Comparison of ENCODE assay signal across 16 cellular contexts in the genomic region with DNA sequence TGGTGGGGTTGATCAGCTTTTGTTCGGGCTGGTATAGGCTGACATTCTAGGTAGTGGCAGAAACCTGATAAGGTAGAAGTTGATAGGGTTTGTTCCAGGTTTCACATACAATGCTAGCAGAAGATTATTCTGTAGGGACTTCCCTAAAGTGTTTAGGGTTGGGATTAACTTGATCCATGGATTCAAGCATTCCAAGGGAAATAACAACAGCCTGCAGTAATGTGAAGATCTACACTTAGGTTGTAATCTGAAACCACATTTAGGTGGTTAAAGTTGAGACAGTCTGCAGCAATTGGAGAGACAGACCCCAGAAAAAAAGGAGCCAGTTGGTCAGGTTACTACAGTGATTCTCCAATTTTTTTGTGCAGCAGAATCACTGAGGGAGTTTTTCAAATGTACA. TPM values are rescaled to one million over a fixed set of nuclear protein-coding genes. Genes with fewer than 3 reads are reported as not detected.
"Had no signal": no experiment of that assay in that cellular context is flagged by ENCODE, and none has a peak within 500 bp of the region (broad histone marks: within the 10 kb centered on the region; RNA-seq: fewer than 3 reads in every experiment).

No MANE protein-coding gene starts in this region.

- H3K27me3 Mint-ChIP-seq: activated CD4-positive, alpha-beta memory T cell treated with anti-CD3 and anti-CD28 coated beads, Interleukin-2, amount 10 ng/mL, durations not matched to agents 7 days and 5 days; activated naive CD8-positive, alpha-beta T cell treated with anti-CD3 and anti-CD28 coated beads for 36 hours; memory B cell; stimulated activated naive CD8-positive, alpha-beta T cell treated with anti-CD3 and anti-CD28 coated beads, Interleukin-15, Interleukin-2, amounts not matched to agents 100 ng/mL and 50 ng/mL, for 24 hours had no signal

- H3K36me3 Mint-ChIP-seq: activated naive CD8-positive, alpha-beta T cell treated with anti-CD3 and anti-CD28 coated beads for 36 hours; memory B cell had no signal

- H3K9me3 ChIP-seq: left ventricle myocardium inferior, ovary had no signal

- H3K4me1 Mint-ChIP-seq: activated CD4-positive, alpha-beta memory T cell treated with anti-CD3 and anti-CD28 coated beads, Interleukin-2, amount 10 ng/mL, durations not matched to agents 7 days and 5 days; activated naive CD8-positive, alpha-beta T cell treated with anti-CD3 and anti-CD28 coated beads for 36 hours; memory B cell; nephron had no signal

- H3K27ac Mint-ChIP-seq: activated CD4-positive, alpha-beta memory T cell treated with anti-CD3 and anti-CD28 coated beads, Interleukin-2, amount 10 ng/mL, durations not matched to agents 7 days and 5 days; activated naive CD8-positive, alpha-beta T cell treated with anti-CD3 and anti-CD28 coated beads for 36 hours; memory B cell; nephron; stimulated activated naive CD8-positive, alpha-beta T cell treated with anti-CD3 and anti-CD28 coated beads, Interleukin-15, Interleukin-2, amounts not matched to agents 100 ng/mL and 50 ng/mL, for 24 hours; T-helper 2 cell treated with Interferon-gamma antibody and Interleukin-4, amounts not matched to agents 5 μg/mL and 100 μg/mL, for 36 hours had no signal

- H3K4me1 ChIP-seq: left ventricle myocardium inferior had no signal

- H3K4me3 ChIP-seq: left ventricle myocardium inferior, ovary had no signal

- H3K27me3 ChIP-seq: ovary had no signal

- H3K27ac ChIP-seq: left ventricle myocardium inferior, ovary had no signal

- H3K4me3 Mint-ChIP-seq: activated CD4-positive, alpha-beta memory T cell treated with anti-CD3 and anti-CD28 coated beads, Interleukin-2, amount 10 ng/mL, durations not matched to agents 7 days and 5 days; activated naive CD8-positive, alpha-beta T cell treated with anti-CD3 and anti-CD28 coated beads for 36 hours; memory B cell; nephron; stimulated activated naive CD8-positive, alpha-beta T cell treated with anti-CD3 and anti-CD28 coated beads, Interleukin-15, Interleukin-2, amounts not matched to agents 100 ng/mL and 50 ng/mL, for 24 hours; T-helper 2 cell treated with Interferon-gamma antibody and Interleukin-4, amounts not matched to agents 5 μg/mL and 100 μg/mL, for 36 hours had no signal

- H3K36me3 ChIP-seq: left ventricle myocardium inferior, ovary had no signal

- H3K9me3 Mint-ChIP-seq: activated CD4-positive, alpha-beta memory T cell treated with anti-CD3 and anti-CD28 coated beads, Interleukin-2, amount 10 ng/mL, durations not matched to agents 7 days and 5 days; activated naive CD8-positive, alpha-beta T cell treated with anti-CD3 and anti-CD28 coated beads for 36 hours; memory B cell; nephron; stimulated activated naive CD8-positive, alpha-beta T cell treated with anti-CD3 and anti-CD28 coated beads, Interleukin-15, Interleukin-2, amounts not matched to agents 100 ng/mL and 50 ng/mL, for 24 hours; T-helper 2 cell treated with Interferon-gamma antibody and Interleukin-4, amounts not matched to agents 5 μg/mL and 100 μg/mL, for 36 hours had no signal

- DNase-seq: activated CD4-positive, alpha-beta memory T cell treated with anti-CD3 and anti-CD28 coated beads, Interleukin-2, amount 10 ng/mL, durations not matched to agents 7 days and 5 days; activated CD4-positive, CD25-positive, alpha-beta regulatory T cell treated with anti-CD3 and anti-CD28 coated beads, Interleukin-2, amount 50 U/mL, for 72 hours; activated gamma-delta T cell; activated naive CD8-positive, alpha-beta T cell treated with anti-CD3 and anti-CD28 coated beads for 36 hours; activated T-cell treated with anti-CD3 and anti-CD28 coated beads, Interleukin-2, amount 50 U/mL, for 48 hours; foreskin melanocyte; head of caudate nucleus; islet precursor cell; left ventricle myocardium inferior; ovary; stimulated activated CD4-positive, alpha-beta T cell treated with anti-CD3 and anti-CD28 coated beads, Interleukin-15, amount 100 ng/mL, for 24 hours; stimulated activated CD4-positive, alpha-beta T cell treated with anti-CD3 and anti-CD28 coated beads, Interleukin-4, amount 100 ng/mL, for 24 hours had no signal

RNA-seq across cellular contexts. Expression of a gene that starts 56.1 kb away (rescaled TPM):
- total RNA-seq: activated CD4-positive, alpha-beta memory T cell treated with anti-CD3 and anti-CD28 coated beads, Interleukin-2, amount 10 ng/mL, durations not matched to agents 7 days and 5 days had no signal
